ENCODE assay signal across 24 cellular contexts in the genomic region with DNA sequence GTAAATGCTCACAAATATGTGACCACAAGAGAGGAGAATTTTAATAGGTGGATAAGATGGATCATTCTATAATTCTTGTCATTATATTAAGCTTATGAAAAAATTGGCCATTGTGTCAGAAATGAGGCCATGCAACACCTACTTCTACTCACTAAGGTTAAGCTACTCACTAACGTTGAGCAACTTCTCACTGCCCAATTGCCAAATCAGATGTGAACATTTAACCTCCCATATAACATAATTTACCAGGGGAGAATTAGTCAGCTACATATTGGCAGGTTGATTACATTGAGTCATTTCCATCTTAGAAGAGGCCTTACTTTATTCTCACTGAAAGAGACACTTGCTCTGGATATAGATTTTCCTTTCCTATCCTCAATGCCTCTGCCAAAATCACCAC.
DNase-seq lines count a peak whose midpoint lies in the region; ATAC-seq, FAIRE-seq and TF ChIP-seq lines count a peak whose summit lies in the region.
"Had no signal": no experiment of that assay in that cellular context is flagged by ENCODE, and none has a peak within 500 bp of the region (broad histone marks: within the 10 kb centered on the region; RNA-seq: fewer than 3 reads in every experiment).

No MANE protein-coding gene starts in this region.

- 95% methylated on average over 1 of the region's 1 CpG for WGBS in esophagus muscularis mucosa

- H3K4me1 ChIP-seq in esophagus muscularis mucosa = no peaks in the 10 kb centered on the region
- H3K4me1 ChIP-seq: BLaER1 had no signal

- H3K27ac Mint-ChIP-seq in natural killer cell treated with Interleukin-12 subunit alpha and Interleukin-12 subunit beta and Interleukin-15 and Interleukin-18, amount 100 ng/mL, for 72 hours = no peak overlapping the region
- H3K27ac Mint-ChIP-seq: CD4-positive, alpha-beta T cell had no signal

- peaks cover 3% of the 10 kb centered on the region for H3K36me3 Mint-ChIP-seq in natural killer cell treated with Interleukin-12 subunit alpha and Interleukin-12 subunit beta and Interleukin-15 and Interleukin-18, amount 100 ng/mL, for 72 hours

- TF ChIP-seq POLR2A in esophagus muscularis mucosa (IDR thresholded peaks at IDR 0.05; ENCODE audit: low read depth) = no peak

- no peak for ATAC-seq in GM18868 (IDR thresholded peaks at IDR 0.05; ENCODE audit: unreplicated experiment)
- no peak for ATAC-seq in natural killer cell treated with Interleukin-12 subunit alpha and Interleukin-12 subunit beta and Interleukin-15 and Interleukin-18, amount 100 ng/mL, for 72 hours
- ATAC-seq: Right ventricle myocardium inferior had no signal

- H3K4me3 Mint-ChIP-seq in natural killer cell treated with Interleukin-12 subunit alpha and Interleukin-12 subunit beta and Interleukin-15 and Interleukin-18, amount 100 ng/mL, for 72 hours = no peak overlapping the region
- H3K4me3 Mint-ChIP-seq: CD4-positive, alpha-beta T cell had no signal

- FAIRE-seq in bronchial epithelial cell (lab: Jason Lieb, UNC) = no peak
- FAIRE-seq: GM12892, GM19239, HTR-8/SVneo, RCC 7860 had no signal

- no peaks in the 10 kb centered on the region for H3K27me3 Mint-ChIP-seq in natural killer cell treated with Interleukin-12 subunit alpha and Interleukin-12 subunit beta and Interleukin-15 and Interleukin-18, amount 100 ng/mL, for 72 hours
- H3K27me3 Mint-ChIP-seq: CD4-positive, alpha-beta T cell had no signal

- H3K36me3 ChIP-seq in bronchial epithelial cell (ENCODE audit: control insufficient read depth, insufficient read depth, low read length) (no peaks in the 10 kb centered on the region), esophagus muscularis mucosa (no peaks in the 10 kb centered on the region)
- H3K36me3 ChIP-seq: BLaER1 had no signal

- no peak overlapping the region for H3K27ac ChIP-seq in esophagus muscularis mucosa (replicated peaks in 1 of 4)
- H3K27ac ChIP-seq: BLaER1, HL-60 had no signal

- H3K4me3 ChIP-seq in bronchial epithelial cell (ENCODE audit: low read depth, low read length) = no peak overlapping the region
- no peak overlapping the region for H3K4me3 ChIP-seq in esophagus muscularis mucosa
- H3K4me3 ChIP-seq: BLaER1 had no signal

- no peak for TF ChIP-seq CTCF in bronchial epithelial cell (IDR thresholded peaks at IDR 0.05; ENCODE audit: insufficient read depth, low read length, severe bottlenecking)
- no peak for TF ChIP-seq CTCF in esophagus muscularis mucosa (IDR thresholded peaks at IDR 0.05)

- no peaks in the 10 kb centered on the region for H3K4me1 Mint-ChIP-seq in natural killer cell treated with Interleukin-12 subunit alpha and Interleukin-12 subunit beta and Interleukin-15 and Interleukin-18, amount 100 ng/mL, for 72 hours (ENCODE audit: low read depth in 2 of 2)

- peaks cover 6% of the 10 kb centered on the region for H3K9me3 Mint-ChIP-seq in natural killer cell treated with Interleukin-12 subunit alpha and Interleukin-12 subunit beta and Interleukin-15 and Interleukin-18, amount 100 ng/mL, for 72 hours

- H3K27me3 ChIP-seq in bronchial epithelial cell (ENCODE audit: control insufficient read depth, insufficient read depth, low read length) (no peaks in the 10 kb centered on the region), esophagus muscularis mucosa (no peaks in the 10 kb centered on the region)
- H3K27me3 ChIP-seq: BLaER1 had no signal

- H3K9me3 ChIP-seq in esophagus muscularis mucosa = no peaks in the 10 kb centered on the region
- H3K9me3 ChIP-seq: BLaER1 had no signal

- intact Hi-C loops in esophagus muscularis mucosa (cut with DNase I) = no loop called here

- TF ChIP-seq EP300 in esophagus muscularis mucosa (IDR thresholded peaks at IDR 0.05) = no peak

- DNase-seq in HT1080 (ENCODE audit: low read depth) = peak; percentile 45
- DNase-seq in bronchial epithelial cell (ENCODE audit: low read depth) = peak; percentile 70
- DNase-seq in fibroblast of the conjunctiva (ENCODE audit: low read depth) = peak; percentile 23
- DNase-seq in stromal cell of bone marrow (ENCODE audit: low read depth) = peak; percentile 17
- DNase-seq in esophagus muscularis mucosa (ENCODE audit: extremely low spot score) = no peak
- DNase-seq in natural killer cell treated with Interleukin-12 subunit alpha and Interleukin-12 subunit beta and Interleukin-15 and Interleukin-18, amount 100 ng/mL, for 72 hours (ENCODE audit: low spot score) = no peak
- DNase-seq: CD4-positive, alpha-beta T cell; COR-L47; DND-41; KG1; MV-4-11; NCI-H1105 treated with DMSO at 0.1 percent for 48 hours; NCI-H2081; NCI-H2171; NCI-H524 treated with DMSO at 0.1 percent for 48 hours; NCI-H82 had no signal

Comparison
In these comparisons a context has a peak if more than half of its experiments do, and no peak if none do; other contexts are left out.
1. DNase-seq: peak in HT1080 (single experiment), bronchial epithelial cell (single experiment), fibroblast of the conjunctiva (single experiment) and stromal cell of bone marrow (single experiment); none in esophagus muscularis mucosa (single experiment) and natural killer cell treated with Interleukin-12 subunit alpha and Interleukin-12 subunit beta and Interleukin-15 and Interleukin-18, amount 100 ng/mL, for 72 hours (single experiment).